In the genomic region with DNA sequence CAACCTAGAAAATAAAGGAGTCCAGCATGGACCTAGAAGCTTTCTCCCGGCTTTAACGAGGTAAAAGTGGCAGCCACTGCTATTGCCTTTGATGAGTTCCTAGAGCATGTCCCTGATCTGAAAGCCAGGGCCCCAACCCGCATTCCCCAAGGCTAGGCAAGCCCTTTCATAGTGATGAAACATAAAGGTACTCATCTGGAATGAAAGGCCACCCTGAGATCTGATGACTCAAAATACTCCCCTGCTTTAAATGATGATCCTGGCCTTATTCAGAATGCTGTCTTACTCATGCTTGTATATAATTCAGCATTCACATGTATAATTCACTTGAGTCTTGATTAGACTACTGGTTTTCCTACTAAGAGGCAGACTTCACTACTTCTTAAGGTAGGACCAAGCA, we compare ENCODE assay signal across 12 cellular contexts. TPM values are rescaled to one million over a fixed set of nuclear protein-coding genes. Genes with fewer than 3 reads are reported as not detected.
DNase-seq lines count a peak whose midpoint lies in the region; ATAC-seq and TF ChIP-seq lines count a peak whose summit lies in the region.
"Had no signal": no experiment of that assay in that cellular context is flagged by ENCODE, and none has a peak within 500 bp of the region (broad histone marks: within the 10 kb centered on the region; RNA-seq: fewer than 3 reads in every experiment).

No MANE protein-coding gene starts in this region.

- H3K4me3 ChIP-seq in AG04449 (ENCODE audit: low read depth, low read length) (no peak overlapping the region), ascending aorta (no peak overlapping the region), neutrophil (ENCODE audit: low read depth in 1 of 2, low read length in 1 of 2) (no peak overlapping the region)
- H3K4me3 ChIP-seq: cardiac muscle cell, lung had no signal

- no peaks in the 10 kb centered on the region for H3K27me3 ChIP-seq in ascending aorta
- no peaks in the 10 kb centered on the region for H3K27me3 ChIP-seq in neutrophil
- H3K27me3 ChIP-seq: cardiac muscle cell had no signal

- POLR2A ChIA-PET in AG04449 (lab: Yijun Ruan, JAX) = no interaction called here

- H3K27ac ChIP-seq in ascending aorta (peak overlapping the region; percentile 62 to 72), neutrophil (peak overlapping the region; percentile 96)
- H3K27ac ChIP-seq: cardiac muscle cell had no signal

- peaks cover 0 to 18% of the 10 kb centered on the region in 2 donors for H3K4me1 ChIP-seq in ascending aorta
- H3K4me1 ChIP-seq in neutrophil (ENCODE audit: control insufficient read depth in 1 of 2, insufficient read depth in 1 of 2, low read depth in 1 of 2, low read length in 1 of 2) = peaks cover 34 to 41% of the 10 kb centered on the region in 2 experiments

- DNase-seq in AG04449 (ENCODE audit: low read depth, low spot score) (peak; percentile 78), HS-5 (ENCODE audit: low read depth) (peak; percentile 95), ascending aorta (ENCODE audit: low spot score in 2 of 2) (no peak), NOMO-1 (lab: John Stamatoyannopoulos, UW; ENCODE audit: unreplicated experiment in 2 of 2) (no peak), hippocampal formation (lab: John Stamatoyannopoulos, UW) (no peak)
- DNase-seq: DND-41, KG1 had no signal

- H3K9me3 ChIP-seq in ascending aorta (no peaks in the 10 kb centered on the region), neutrophil (no peaks in the 10 kb centered on the region)

- CTCF ChIA-PET in AG04449 (lab: Yijun Ruan, JAX) = interaction anchor here (1.3 to 1.6 kb wide), 4 partner anchors 10 to 186 kb away, joined by 3 to 4 read pairs (median 3); no protein-coding TSS in a partner anchor

- ATAC-seq in HG03095 (IDR thresholded peaks at IDR 0.05; ENCODE audit: unreplicated experiment) (no peak), GM21825 (IDR thresholded peaks at IDR 0.05; ENCODE audit: unreplicated experiment) (no peak)

- TF ChIP-seq CTCF in AG04449 (IDR thresholded peaks at IDR 0.05; ENCODE audit: insufficient read depth, low read length, missing control alignments) (no peak), ascending aorta (IDR thresholded peaks at IDR 0.05) (no peak), neutrophil (IDR thresholded peaks at IDR 0.05) (no peak)

- intact Hi-C loops in ascending aorta (cut with DNase I) = no loop called here

- H3K36me3 ChIP-seq in ascending aorta = peaks cover 55 to 71% of the 10 kb centered on the region in 2 donors
- H3K36me3 ChIP-seq in neutrophil = peaks cover 89% of the 10 kb centered on the region

RNA-seq across cellular contexts. Expression of gene TTPAL, which starts 21.3 kb away (rescaled TPM):
- 44.9 TPM for total RNA-seq in ascending aorta

RNA-seq across cellular contexts. Expression of gene SERINC3, which starts 24.9 kb away (rescaled TPM):
- total RNA-seq in ascending aorta = 78.1 TPM

Comparison
In these comparisons a context has a peak if more than half of its experiments do, and no peak if none do; other contexts are left out.
1. DNase-seq: peak in AG04449 (single experiment) and HS-5 (single experiment); none in ascending aorta (0 of 2), NOMO-1 (0 of 2) and hippocampal formation (0 of 2).